ENCODE assay signal across 8 cellular contexts in genomic region chr2:130372055-130372832, GRCh38. TPM values are rescaled to one million over a fixed set of nuclear protein-coding genes. Genes with fewer than 3 reads are reported as not detected.
DNase-seq lines count a peak whose midpoint lies in the region; ATAC-seq and TF ChIP-seq lines count a peak whose summit lies in the region.

No MANE protein-coding gene starts in this region.

- peak; percentile 75 for ATAC-seq in GM21723 (IDR thresholded peaks at IDR 0.05; ENCODE audit: unreplicated experiment)
- ATAC-seq in activated naive CD8-positive, alpha-beta T cell treated with anti-CD3 and anti-CD28 coated beads, Interleukin-2, amount 10 ng/mL, durations not matched to agents 7 days and 5 days (ENCODE audit: low read depth): peak; percentile 68
- ATAC-seq in upper lobe of left lung (ENCODE audit: low FRiP score in 2 of 2): peak; percentile 96 to 98

- DNase-seq in KG1 (lab: John Stamatoyannopoulos, UW) (peak; percentile 66), SKM-1 (lab: John Stamatoyannopoulos, UW; ENCODE audit: unreplicated experiment) (peak; percentile 23), cardiac septum (ENCODE audit: low spot score) (peak; percentile 94), pons (ENCODE audit: low spot score) (peak; percentile 78), upper lobe of left lung (peak; percentile 93 to 99)
- DNase-seq in activated naive CD8-positive, alpha-beta T cell treated with anti-CD3 and anti-CD28 coated beads, Interleukin-2, amount 10 ng/mL, durations not matched to agents 7 days and 5 days: peak; percentile 84

- intact Hi-C loops in cardiac septum (cut with DNase I): loop anchor here (2.0 kb wide), 2 partner anchors 15 to 19 kb away; partner anchors contain the start of gene PTPN18

- peak; percentile 85 to 98 (median 97) for TF ChIP-seq CTCF in upper lobe of left lung (IDR thresholded peaks at IDR 0.05)

- peak; percentile 45 to 83 (median 72) for TF ChIP-seq POLR2A in upper lobe of left lung (IDR thresholded peaks at IDR 0.05)

- 0 to 1% methylated on average over 3 to 28 of the region's 81 CpGs for WGBS in upper lobe of left lung, 2 donors

- H3K4me1 ChIP-seq in ES-I3 (ENCODE audit: insufficient read depth, low read length) (peaks cover 13% of the 10 kb centered on the region), upper lobe of left lung (peaks cover 26 to 48% (median 34%) of the 10 kb centered on the region in 4 donors)

- no peak for TF ChIP-seq EP300 in upper lobe of left lung (IDR thresholded peaks at IDR 0.05)

- POLR2A ChIA-PET in activated naive CD8-positive, alpha-beta T cell treated with anti-CD3 and anti-CD28 coated beads, Interleukin-2, amount 10 ng/mL, durations not matched to agents 7 days and 5 days (lab: Charles Lee): interaction anchor here (0.8 to 3.2 kb wide), 6 partner anchors 12 to 30 kb away, joined by 3 to 42 read pairs (median 4); partner anchors contain the start of genes IMP4 and PTPN18

- H3K27ac Mint-ChIP-seq in activated naive CD8-positive, alpha-beta T cell treated with anti-CD3 and anti-CD28 coated beads, Interleukin-2, amount 10 ng/mL, durations not matched to agents 7 days and 5 days: peak overlapping the region; percentile 96

- H3K9ac ChIP-seq in ES-I3 (ENCODE audit: low read depth, low read length): peak overlapping the region; percentile 91

- H3K9me3 Mint-ChIP-seq in activated naive CD8-positive, alpha-beta T cell treated with anti-CD3 and anti-CD28 coated beads, Interleukin-2, amount 10 ng/mL, durations not matched to agents 7 days and 5 days: peaks cover 2% of the 10 kb centered on the region

- H3K4me3 ChIP-seq in upper lobe of left lung: peak overlapping the region; percentile 49 to 99 (median 97)

- H3K4me1 Mint-ChIP-seq in activated naive CD8-positive, alpha-beta T cell treated with anti-CD3 and anti-CD28 coated beads, Interleukin-2, amount 10 ng/mL, durations not matched to agents 7 days and 5 days: peaks cover 51% of the 10 kb centered on the region

- no peaks in the 10 kb centered on the region for H3K36me3 ChIP-seq in ES-I3 (ENCODE audit: insufficient read depth, low read length)
- H3K36me3 ChIP-seq in upper lobe of left lung: peaks cover 0 to 14% (median 0%) of the 10 kb centered on the region in 4 donors

- H3K36me3 Mint-ChIP-seq in activated naive CD8-positive, alpha-beta T cell treated with anti-CD3 and anti-CD28 coated beads, Interleukin-2, amount 10 ng/mL, durations not matched to agents 7 days and 5 days: peaks cover 27% of the 10 kb centered on the region

- peak overlapping the region; percentile 95 for H3K4me3 Mint-ChIP-seq in activated naive CD8-positive, alpha-beta T cell treated with anti-CD3 and anti-CD28 coated beads, Interleukin-2, amount 10 ng/mL, durations not matched to agents 7 days and 5 days

- H3K27me3 ChIP-seq in upper lobe of left lung: no peaks in the 10 kb centered on the region

- H3K27me3 Mint-ChIP-seq in activated naive CD8-positive, alpha-beta T cell treated with anti-CD3 and anti-CD28 coated beads, Interleukin-2, amount 10 ng/mL, durations not matched to agents 7 days and 5 days: peaks cover 13% of the 10 kb centered on the region

- H3K27ac ChIP-seq in upper lobe of left lung: peak overlapping the region; percentile 89 to 94 (median 92)

- no peaks in the 10 kb centered on the region for H3K9me3 ChIP-seq in ES-I3 (ENCODE audit: control insufficient read depth, insufficient read depth, low read length)
- no peaks in the 10 kb centered on the region for H3K9me3 ChIP-seq in upper lobe of left lung

RNA-seq across cellular contexts. Expression of gene PTPN18, which starts 16.4 kb away (rescaled TPM):
- 10 to 100 TPM; 57.7 to 64.5 TPM for total RNA-seq in activated naive CD8-positive, alpha-beta T cell treated with anti-CD3 and anti-CD28 coated beads, Interleukin-2, amount 10 ng/mL, durations not matched to agents 7 days and 5 days
- total RNA-seq in cardiac septum (13.4 TPM), upper lobe of left lung (100 to 1,000 TPM in 2 of 6 donors, 10 to 100 TPM in 4; 59.0 to 156 (median 89.4) TPM)

RNA-seq across cellular contexts. Expression of gene IMP4, which starts 29.5 kb away (rescaled TPM):
- 10 to 100 TPM; 64.9 to 65.8 TPM for total RNA-seq in activated naive CD8-positive, alpha-beta T cell treated with anti-CD3 and anti-CD28 coated beads, Interleukin-2, amount 10 ng/mL, durations not matched to agents 7 days and 5 days
- total RNA-seq in cardiac septum (60.7 TPM), upper lobe of left lung (100 to 1,000 TPM in 2 of 6 donors, 10 to 100 TPM in 4; 45.6 to 118 (median 63.0) TPM)

Comparison
In these comparisons a context has a peak if more than half of its experiments do, and no peak if none do; other contexts are left out.
1. Peak in every context shown above with its lines: DNase-seq, ATAC-seq, H3K4me3 ChIP-seq and H3K27ac ChIP-seq.
2. DNase-seq: peak in every context shown above with its lines; median percentile 96 in upper lobe of left lung; 94 in cardiac septum; 84 in activated naive CD8-positive, alpha-beta T cell treated with anti-CD3 and anti-CD28 coated beads, Interleukin-2, amount 10 ng/mL, durations not matched to agents 7 days and 5 days; 78 in pons; 66 in KG1; 23 in SKM-1.